In genomic region chr4:9999956-10000551, GRCh38 we compare ENCODE assay signal across 10 cellular contexts. TPM values are rescaled to one million over a fixed set of nuclear protein-coding genes. Genes with fewer than 3 reads are reported as not detected.
DNase-seq lines count a peak whose midpoint lies in the region; ATAC-seq and TF ChIP-seq lines count a peak whose summit lies in the region.
"Had no signal": no experiment of that assay in that cellular context is flagged by ENCODE, and none has a peak within 500 bp of the region (broad histone marks: within the 10 kb centered on the region; RNA-seq: fewer than 3 reads in every experiment).

No MANE protein-coding gene starts in this region.

- H3K4me2 ChIP-seq in mesenchymal stem cell (ENCODE audit: low read length, poor library complexity, severe bottlenecking): no peak overlapping the region

- H3K27ac ChIP-seq in foreskin keratinocyte: peak overlapping the region; percentile 10
- H3K27ac ChIP-seq in mesenchymal stem cell (ENCODE audit: low read length, poor library complexity, severe bottlenecking): no peak overlapping the region
- no peak overlapping the region for H3K27ac ChIP-seq in CD4-positive, alpha-beta memory T cell (ENCODE audit: low read depth, low read length)

- intact Hi-C loops in CD4-positive, alpha-beta memory T cell (cut with micrococcal nuclease): no loop called here

- H3K4me1 ChIP-seq in foreskin keratinocyte (peaks cover 14% of the 10 kb centered on the region), mesenchymal stem cell (ENCODE audit: control insufficient read depth, insufficient read depth, low read depth, low read length) (no peaks in the 10 kb centered on the region)
- H3K4me1 ChIP-seq in CD4-positive, alpha-beta memory T cell (ENCODE audit: insufficient read depth, low read length): no peaks in the 10 kb centered on the region

- no peak overlapping the region for H2BK5ac ChIP-seq in mesenchymal stem cell (ENCODE audit: low read depth, low read length, poor library complexity, severe bottlenecking)

- WGBS in mesenchymal stem cell: 62% methylated on average over 3 of the region's 4 CpGs

- peaks cover 0 to 4% of the 10 kb centered on the region in 2 donors for H3K36me3 Mint-ChIP-seq in CD4-positive, alpha-beta memory T cell

- peaks cover 0 to 2% (median 0%) of the 10 kb centered on the region in 4 donors for H3K4me1 Mint-ChIP-seq in CD4-positive, alpha-beta memory T cell

- no peak overlapping the region for H3K4me3 Mint-ChIP-seq in CD4-positive, alpha-beta memory T cell
- H3K4me3 Mint-ChIP-seq: T-cell had no signal

- H2BK12ac ChIP-seq in mesenchymal stem cell (ENCODE audit: low read length in 2 of 2): no peak overlapping the region

- DNase-seq in foreskin keratinocyte (peak; percentile 76 to 91), mesenchymal stem cell (no peak), amniotic stem cell (lab: John Stamatoyannopoulos, UW) (no peak)
- no peak for DNase-seq in CD4-positive, alpha-beta memory T cell
- DNase-seq: foreskin melanocyte; naive thymus-derived CD4-positive, alpha-beta T cell; T-cell had no signal

- H3K9me3 Mint-ChIP-seq in CD4-positive, alpha-beta memory T cell: peaks cover 0 to 1% (median 0%) of the 10 kb centered on the region in 8 donors
- H3K9me3 Mint-ChIP-seq: T-cell had no signal

- TF ChIP-seq CTCF in foreskin keratinocyte (conservative IDR thresholded peaks at IDR 0.05): no peak

- no peak overlapping the region for H2AK5ac ChIP-seq in mesenchymal stem cell (ENCODE audit: low read length, severe bottlenecking)

- no peaks in the 10 kb centered on the region for H3K9me3 ChIP-seq in mesenchymal stem cell (ENCODE audit: control insufficient read depth, low read length)
- no peaks in the 10 kb centered on the region for H3K9me3 ChIP-seq in CD4-positive, alpha-beta memory T cell (ENCODE audit: control insufficient read depth in 1 of 2, low read length in 2 of 2)

- H3K4ac ChIP-seq in mesenchymal stem cell (ENCODE audit: low read depth in 1 of 2, low read length in 2 of 2): no peak overlapping the region

- no peak overlapping the region for H3K23ac ChIP-seq in mesenchymal stem cell (ENCODE audit: low read length in 2 of 2)

- POLR2A ChIA-PET in CD4-positive, alpha-beta memory T cell (lab: Charles Lee; ENCODE audit: partially characterized antibody): no interaction called here

- no peak overlapping the region for H2AFZ ChIP-seq in mesenchymal stem cell (ENCODE audit: low read depth, low read length)

- no peak overlapping the region for H3K4me3 ChIP-seq in mesenchymal stem cell (ENCODE audit: insufficient read depth in 1 of 2, low read depth in 1 of 2, low read length in 2 of 2)
- H3K4me3 ChIP-seq in CD4-positive, alpha-beta memory T cell (ENCODE audit: low read length in 2 of 2): no peak overlapping the region

- no peak overlapping the region for H3K18ac ChIP-seq in mesenchymal stem cell (ENCODE audit: low read depth in 1 of 2, low read length in 2 of 2)

- H3K79me1 ChIP-seq in mesenchymal stem cell (replicated peaks; ENCODE audit: low read length, poor library complexity, severe bottlenecking): no peaks in the 10 kb centered on the region

- no peak overlapping the region for H3K14ac ChIP-seq in mesenchymal stem cell (ENCODE audit: low read length in 2 of 2)

- H3K27ac Mint-ChIP-seq in CD4-positive, alpha-beta memory T cell: no peak overlapping the region
- H3K27ac Mint-ChIP-seq: T-cell had no signal

- no peak overlapping the region for H4K91ac ChIP-seq in mesenchymal stem cell (ENCODE audit: low read length)

- H2BK120ac ChIP-seq in mesenchymal stem cell (ENCODE audit: low read depth, low read length): no peak overlapping the region

- H3K27me3 ChIP-seq in foreskin keratinocyte (no peaks in the 10 kb centered on the region), mesenchymal stem cell (ENCODE audit: control insufficient read depth in 1 of 2, insufficient read depth in 1 of 2, low read length in 2 of 2) (peaks cover 0 to 36% of the 10 kb centered on the region in 2 experiments)
- no peaks in the 10 kb centered on the region for H3K27me3 ChIP-seq in CD4-positive, alpha-beta memory T cell (ENCODE audit: insufficient read depth, low read length)

- no peaks in the 10 kb centered on the region for H3K27me3 Mint-ChIP-seq in CD4-positive, alpha-beta memory T cell
- H3K27me3 Mint-ChIP-seq: naive thymus-derived CD4-positive, alpha-beta T cell; T-cell had no signal

- CTCF ChIA-PET in CD4-positive, alpha-beta memory T cell (lab: Charles Lee; ENCODE audit: partially characterized antibody): interaction anchor here (2.4 kb wide), 1 partner anchor 15 kb away, joined by 7 read pairs; no protein-coding TSS in a partner anchor

- ATAC-seq in GM18520 (IDR thresholded peaks at IDR 0.05; ENCODE audit: unreplicated experiment) (peak; percentile 60), GM21390 (IDR thresholded peaks at IDR 0.05; ENCODE audit: unreplicated experiment) (peak; percentile 42), HG03342 (IDR thresholded peaks at IDR 0.05; ENCODE audit: unreplicated experiment) (peak; percentile 62), foreskin keratinocyte (peak; percentile 76)
- ATAC-seq: naive thymus-derived CD4-positive, alpha-beta T cell; T-cell had no signal

- H4K8ac ChIP-seq in mesenchymal stem cell (ENCODE audit: low read length): no peak overlapping the region

- H3K9ac ChIP-seq in mesenchymal stem cell (ENCODE audit: low read length): no peak overlapping the region

- no peak overlapping the region for H2BK15ac ChIP-seq in mesenchymal stem cell (ENCODE audit: low read depth, poor library complexity, severe bottlenecking)

- H3K36me3 ChIP-seq in mesenchymal stem cell (ENCODE audit: control insufficient read depth in 1 of 2, insufficient read depth in 2 of 2, low read depth in 1 of 2, low read length in 2 of 2): no peaks in the 10 kb centered on the region
- H3K36me3 ChIP-seq in CD4-positive, alpha-beta memory T cell (ENCODE audit: insufficient read depth, low read length): no peaks in the 10 kb centered on the region

RNA-seq across cellular contexts. Expression of gene SLC2A9, which starts 21.2 kb away (rescaled TPM):
- total RNA-seq in foreskin keratinocyte: 33.2 and 43.9 TPM in 2 replicates
- polyA plus RNA-seq in foreskin keratinocyte: 19.0 and 25.4 TPM in 2 replicates
- polyA plus RNA-seq in mesenchymal stem cell (2013, experiment 1 of 2): 0.33 TPM
- polyA plus RNA-seq in mesenchymal stem cell (2013, experiment 2 of 2): 0.34 TPM
- total RNA-seq in CD4-positive, alpha-beta memory T cell: 1 to 10 TPM; 2.0 to 2.4 TPM
- 1 to 10 TPM in 1 of 2 donors, under 1 TPM in 1; 0.43 to 1.4 TPM for polyA plus RNA-seq in CD4-positive, alpha-beta memory T cell

Comparison
In these comparisons a context has a peak if more than half of its experiments do, and no peak if none do; other contexts are left out.
1. DNase-seq: peak in foreskin keratinocyte (2 of 2); none in mesenchymal stem cell (single experiment), CD4-positive, alpha-beta memory T cell (0 of 5) and amniotic stem cell (single experiment).
2. Peak in every context shown above with its lines, with median percentiles within 50 percentile points of each other: ATAC-seq.